ENCODE assay signal across 1 cellular context in genomic region chr3:112416391-112417212, GRCh38.
TF ChIP-seq lines count a peak whose summit lies in the region.

No MANE protein-coding gene starts in this region.

TF ChIP-seq in WTC11, 78 proteins besides CTCF, POLR2A, EP300 and RAD21 (continued from another document):
- peak; percentile 95 for TF ChIP-seq ZNF425 (CRISPR knock-in tag; conservative IDR thresholded peaks at IDR 0.05)
- peak; percentile 86 for TF ChIP-seq NFATC4 (CRISPR knock-in tag; IDR thresholded peaks at IDR 0.05)
- TF ChIP-seq FOXP1 (CRISPR knock-in tag; IDR thresholded peaks at IDR 0.05; ENCODE audit: borderline replicate concordance): no peak
- TF ChIP-seq NR3C1 (CRISPR knock-in tag; conservative IDR thresholded peaks at IDR 0.05; ENCODE audit: low read depth): no peak
- no peak for TF ChIP-seq MYBL2 (CRISPR knock-in tag; IDR thresholded peaks at IDR 0.05)
- TF ChIP-seq ZNF671 (CRISPR knock-in tag; IDR thresholded peaks at IDR 0.05): peak; percentile 24
- TF ChIP-seq ZNF532 (CRISPR knock-in tag; IDR thresholded peaks at IDR 0.05; ENCODE audit: borderline replicate concordance): peak; percentile 63; the same call in 1 of the 2 replicates
- peak; percentile 79; the same call in 1 of the 2 replicates for TF ChIP-seq TEAD1 (CRISPR knock-in tag; IDR thresholded peaks at IDR 0.05)
- 0 out of 2 replicates have a peak, but pooled peaks have one; percentile 33 for TF ChIP-seq CREB1 (CRISPR knock-in tag; IDR thresholded peaks at IDR 0.05)
- peak; percentile 48; the same call in 1 of the 2 replicates for TF ChIP-seq ZNF232 (CRISPR knock-in tag; IDR thresholded peaks at IDR 0.05)
- peak; percentile 32; the same call in 1 of the 2 replicates for TF ChIP-seq USF1 (CRISPR knock-in tag; IDR thresholded peaks at IDR 0.05)
- TF ChIP-seq EMX1 (CRISPR knock-in tag; IDR thresholded peaks at IDR 0.05): peak; percentile 72
- TF ChIP-seq USF2 (CRISPR knock-in tag; IDR thresholded peaks at IDR 0.05): peak; percentile 24; the same call in 1 of the 2 replicates
- no peak for TF ChIP-seq ZNF512 (CRISPR knock-in tag; IDR thresholded peaks at IDR 0.05; ENCODE audit: borderline replicate concordance)
- TF ChIP-seq ERG (CRISPR knock-in tag; IDR thresholded peaks at IDR 0.05): peak; percentile 58; the same call in 1 of the 2 replicates
TF ChIP-seq in WTC11: peak in this region for 18.
